18 cellular contexts compared by ENCODE assay signal in genomic region chr4:3364199-3364598, GRCh38.
DNase-seq lines count a peak whose midpoint lies in the region; ATAC-seq and TF ChIP-seq lines count a peak whose summit lies in the region.
"Had no signal": no experiment of that assay in that cellular context is flagged by ENCODE, and none has a peak within 500 bp of the region (broad histone marks: within the 10 kb centered on the region; RNA-seq: fewer than 3 reads in every experiment).

No MANE protein-coding gene starts in this region.

- no peaks in the 10 kb centered on the region for H3K36me3 ChIP-seq in SK-N-SH (replicated peaks in 1 of 2; ENCODE audit: control insufficient read depth in 1 of 2, insufficient read depth in 2 of 2, low read length in 1 of 2)
- H3K36me3 ChIP-seq in H7 (replicated peaks; ENCODE audit: control insufficient read depth, insufficient read depth, low read length): no peaks in the 10 kb centered on the region
- no peaks in the 10 kb centered on the region for H3K36me3 ChIP-seq in psoas muscle (ENCODE audit: insufficient read depth in 1 of 2, low read depth in 1 of 2)
- H3K36me3 ChIP-seq: SJSA1 had no signal

- H2AFZ ChIP-seq in SK-N-SH (ENCODE audit: low read depth): no peak overlapping the region

- H3K27ac ChIP-seq in SK-N-SH (ENCODE audit: low read depth in 2 of 2, low read length in 1 of 2): no peak overlapping the region
- no peak overlapping the region for H3K27ac ChIP-seq in psoas muscle
- H3K27ac ChIP-seq: RWPE1, SJSA1 had no signal

- no peak overlapping the region for H3K4me2 ChIP-seq in SK-N-SH

- 0 out of 2 replicates have a peak, but pooled peaks cover 9% of the 10 kb centered on the region for H4K20me1 ChIP-seq in SK-N-SH (ENCODE audit: insufficient read depth)

- no peaks in the 10 kb centered on the region for H3K9me2 ChIP-seq in SK-N-SH

- intact Hi-C loops in psoas muscle (cut with DNase I): loop anchor here in 1 of 2 donors (5.0 kb wide), 1 partner anchor 33 kb away; no protein-coding TSS in a partner anchor

- H3K4me3 ChIP-seq in SK-N-SH (ENCODE audit: low read depth in 2 of 2, low read length in 1 of 2) (no peak overlapping the region), H7 (ENCODE audit: insufficient read depth, low read depth, low read length) (no peak overlapping the region), psoas muscle (no peak overlapping the region)
- H3K4me3 ChIP-seq: SJSA1 had no signal

- H3K9ac ChIP-seq in SK-N-SH: no peak overlapping the region

- TF ChIP-seq CTCF in SK-N-SH (IDR thresholded peaks at IDR 0.05) (no peak), psoas muscle (IDR thresholded peaks at IDR 0.05) (no peak)

- no peaks in the 10 kb centered on the region for H3K9me3 ChIP-seq in SK-N-SH
- H3K9me3 ChIP-seq in psoas muscle: no peaks in the 10 kb centered on the region
- H3K9me3 ChIP-seq: SJSA1 had no signal

- DNase-seq in SK-N-SH (peak; percentile 19), H7 (peak; percentile 38), left kidney (ENCODE audit: low read depth, low spot score) (peak; percentile 30), psoas muscle (no peak), HuH-7 (ENCODE audit: low spot score) (no peak)
- DNase-seq in stimulated activated CD4-positive, alpha-beta T cell treated with anti-CD3 and anti-CD28 coated beads, Interleukin-2, amount 100 ng/mL, for 24 hours: no peak
- DNase-seq: CD4-positive, CD25-positive, alpha-beta regulatory T cell; DMS53; H9; NCI-H1105 treated with DMSO at 0.1 percent for 48 hours; NCI-H1694 treated with DMSO at 0.1 percent for 48 hours; NCI-H446; NCI-H748 treated with DMSO at 0.1 percent for 48 hours; PC-3 had no signal

- CTCF ChIA-PET in SK-N-SH (lab: Yijun Ruan, JAX): interaction anchor here (0.9 to 1.5 kb wide), 6 partner anchors 9 to 79 kb away, joined by 3 to 5 read pairs (median 4); no protein-coding TSS in a partner anchor

- no peak for ATAC-seq in SK-N-SH treated with all-trans-retinoic acid at 6 μM for 48 hours
- ATAC-seq in psoas muscle: peak; percentile 10 to 41 (median 28)
- no peak for ATAC-seq in GM21737 (IDR thresholded peaks at IDR 0.05; ENCODE audit: unreplicated experiment)
- ATAC-seq: PC-3 had no signal

- H3K27me3 ChIP-seq in SK-N-SH (ENCODE audit: insufficient read depth) (no peaks in the 10 kb centered on the region), H7 (ENCODE audit: control insufficient read depth, insufficient read depth, low read length) (no peaks in the 10 kb centered on the region), psoas muscle (ENCODE audit: insufficient read depth in 3 of 3, low read length in 2 of 3) (no peaks in the 10 kb centered on the region)
- H3K27me3 ChIP-seq: SJSA1 had no signal

- TF ChIP-seq EP300 in SK-N-SH (IDR thresholded peaks at IDR 0.05; ENCODE audit: borderline replicate concordance in 1 of 2, low read depth in 1 of 2, low read length in 1 of 2): no peak

- TF ChIP-seq RAD21 in SK-N-SH (IDR thresholded peaks at IDR 0.05; ENCODE audit: low read length): no peak

- 97% methylated on average over 12 of the region's 17 CpGs for WGBS in SK-N-SH (ENCODE audit: low lambda C conversion rate)
- WGBS in psoas muscle, 3 donors: 64 to 68% (median 66%) methylated on average over 17 of the region's 17 CpGs

- H3K79me2 ChIP-seq in SK-N-SH (ENCODE audit: insufficient read depth): peaks cover 38% of the 10 kb centered on the region; the same call in 1 of the 2 replicates

- H3K4me1 ChIP-seq in SK-N-SH (ENCODE audit: control insufficient read depth in 1 of 2, insufficient read depth in 2 of 2, low read depth in 1 of 2, low read length in 1 of 2): peaks cover 5 to 8% of the 10 kb centered on the region in 2 experiments; a peak in 3 of 4 replicates
- peaks cover 11% of the 10 kb centered on the region for H3K4me1 ChIP-seq in psoas muscle

- POLR2A ChIA-PET in SK-N-SH (lab: Yijun Ruan, JAX): no interaction called here

- H3F3A ChIP-seq in SK-N-SH (replicated peaks; ENCODE audit: insufficient read depth): peaks cover 4% of the 10 kb centered on the region

TF ChIP-seq in SK-N-SH, 30 proteins besides CTCF, POLR2A, EP300 and RAD21 (continues in another document):
- no peak for TF ChIP-seq REST (IDR thresholded peaks at IDR 0.05; ENCODE audit: low read depth, low read length)
- TF ChIP-seq NRF1 (IDR thresholded peaks at IDR 0.05; ENCODE audit: low read depth, low read length): no peak
- no peak for TF ChIP-seq MXI1 (IDR thresholded peaks at IDR 0.05; ENCODE audit: low read depth, low read length)
- TF ChIP-seq USF1 (IDR thresholded peaks at IDR 0.05; ENCODE audit: borderline replicate concordance, low read depth): no peak
- TF ChIP-seq RXRA (IDR thresholded peaks at IDR 0.05; ENCODE audit: borderline replicate concordance, low read depth): no peak
- TF ChIP-seq MEF2A (IDR thresholded peaks at IDR 0.05; ENCODE audit: borderline replicate concordance, low read depth): no peak
- TF ChIP-seq GABPA (IDR thresholded peaks at IDR 0.05; ENCODE audit: low read depth): no peak

TF ChIP-seq in SK-N-SH treated with all-trans-retinoic acid at 6 μM for 48 hours, 23 proteins besides CTCF, POLR2A, EP300 and RAD21 (continues in another document):
- no peak for TF ChIP-seq ZNF565 (CRISPR knock-in tag; conservative IDR thresholded peaks at IDR 0.05; ENCODE audit: low read depth)
- TF ChIP-seq OSR1 (CRISPR knock-in tag; IDR thresholded peaks at IDR 0.05): no peak
- no peak for TF ChIP-seq CSDC2 (CRISPR knock-in tag; IDR thresholded peaks at IDR 0.05)
- no peak for TF ChIP-seq POU6F1 (CRISPR knock-in tag; IDR thresholded peaks at IDR 0.05; ENCODE audit: borderline replicate concordance, low read depth)
- TF ChIP-seq RARB (CRISPR knock-in tag; IDR thresholded peaks at IDR 0.05): no peak
- no peak for TF ChIP-seq TOX (CRISPR knock-in tag; IDR thresholded peaks at IDR 0.05; ENCODE audit: borderline replicate concordance)
- no peak for TF ChIP-seq CSRNP3 (CRISPR knock-in tag; IDR thresholded peaks at IDR 0.05)
- no peak for TF ChIP-seq ZFP30 (CRISPR knock-in tag; IDR thresholded peaks at IDR 0.05)
- no peak for TF ChIP-seq BACH2 (CRISPR knock-in tag; IDR thresholded peaks at IDR 0.05; ENCODE audit: borderline replicate concordance)
- no peak for TF ChIP-seq TSHZ2 (CRISPR knock-in tag; IDR thresholded peaks at IDR 0.05)
- no peak for TF ChIP-seq PPARA (CRISPR knock-in tag; IDR thresholded peaks at IDR 0.05; ENCODE audit: borderline replicate concordance)
- TF ChIP-seq ISL1 (CRISPR knock-in tag; IDR thresholded peaks at IDR 0.05): no peak

Comparison
In these comparisons a context has a peak if more than half of its experiments do, and no peak if none do; other contexts are left out.
1. DNase-seq: peak in SK-N-SH (single experiment), H7 (single experiment) and left kidney (single experiment); none in psoas muscle (0 of 2), stimulated activated CD4-positive, alpha-beta T cell treated with anti-CD3 and anti-CD28 coated beads, Interleukin-2, amount 100 ng/mL, for 24 hours (0 of 2) and HuH-7 (single experiment).
2. ATAC-seq: peak in psoas muscle (4 of 4); none in SK-N-SH treated with all-trans-retinoic acid at 6 μM for 48 hours (single experiment) and GM21737 (single experiment).